Comparison of ENCODE assay signal across 8 cellular contexts in the genomic region with DNA sequence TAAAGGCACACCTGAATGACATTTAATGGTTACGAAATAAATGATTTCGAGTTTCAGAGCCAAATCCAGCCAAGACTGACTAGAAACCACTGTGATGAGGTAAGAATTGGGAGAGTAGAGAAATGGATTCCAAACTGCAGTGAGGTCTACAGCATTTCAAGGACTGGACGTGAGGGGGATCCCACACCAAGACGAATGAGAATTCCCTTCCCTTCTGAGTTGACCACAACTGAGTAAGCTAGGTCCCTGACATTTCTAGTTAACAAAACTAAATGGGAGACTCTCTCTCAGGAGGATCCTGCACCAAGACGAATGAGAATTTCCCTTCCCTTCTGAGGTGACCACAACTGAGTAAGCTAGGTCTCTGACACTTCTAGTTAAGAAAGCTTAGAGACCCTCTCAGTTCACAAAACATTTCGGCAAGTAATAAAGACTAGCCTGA. TPM values are rescaled to one million over a fixed set of nuclear protein-coding genes. Genes with fewer than 3 reads are reported as not detected.
DNase-seq lines count a peak whose midpoint lies in the region; ATAC-seq and TF ChIP-seq lines count a peak whose summit lies in the region.

No MANE protein-coding gene starts in this region.

- H3K27ac ChIP-seq in IMR-90 (ENCODE audit: insufficient read depth, low read length) (peak overlapping the region; percentile 95), right lobe of liver (peak overlapping the region; percentile 97 to 99 (median 98)), tibial artery (peak overlapping the region; percentile 86 to 97)

- H3K36me3 ChIP-seq in IMR-90 (ENCODE audit: control insufficient read depth, insufficient read depth, low read length) (peaks cover 7% of the 10 kb centered on the region), right lobe of liver (peaks cover 0 to 15% (median 5%) of the 10 kb centered on the region in 4 donors), tibial artery (peaks cover 0 to 6% (median 5%) of the 10 kb centered on the region in 3 donors)

- no peak for ATAC-seq in IMR-90 (ENCODE audit: low read depth)
- peak in 2 of 4 donors; percentile 5 to 6 for ATAC-seq in right lobe of liver
- ATAC-seq in HG03135 (IDR thresholded peaks at IDR 0.05; ENCODE audit: unreplicated experiment): no peak

- POLR2A ChIA-PET in IMR-90 (lab: Charles Lee; ENCODE audit: unreplicated experiment): no interaction called here

- H3K4me1 ChIP-seq in IMR-90 (ENCODE audit: control insufficient read depth, insufficient read depth, low read length) (peaks cover 6% of the 10 kb centered on the region; the same call in 1 of the 2 replicates), right lobe of liver (peaks cover 0 to 47% (median 6%) of the 10 kb centered on the region in 4 donors), tibial artery (peaks cover 0 to 46% (median 23%) of the 10 kb centered on the region in 4 donors)

- peak overlapping the region; percentile 61; the same call in 1 of the 2 replicates for H4K5ac ChIP-seq in IMR-90 (ENCODE audit: low read depth, low read length)

- peak overlapping the region; percentile 97 for H3K56ac ChIP-seq in IMR-90 (ENCODE audit: extremely low read depth, insufficient read depth, low read length)

- H3K9me3 Mint-ChIP-seq in Calu3 (ENCODE audit: low read depth, unreplicated experiment): no peaks in the 10 kb centered on the region

- peak overlapping the region in 1 of 2 experiments; percentile 14; a peak in 2 of 4 replicates for H4K8ac ChIP-seq in IMR-90 (ENCODE audit: low read depth in 2 of 2, low read length in 2 of 2)

- peaks cover 51% of the 10 kb centered on the region for H3K36me3 Mint-ChIP-seq in Calu3 (ENCODE audit: insufficient read depth, unreplicated experiment)

- H2BK5ac ChIP-seq in IMR-90 (ENCODE audit: low read depth, low read length, poor library complexity, severe bottlenecking): peak overlapping the region; percentile 85

- H3K27me3 Mint-ChIP-seq in Calu3 (ENCODE audit: unreplicated experiment): no peaks in the 10 kb centered on the region

- peak overlapping the region; percentile 86 for H3K23ac ChIP-seq in IMR-90 (ENCODE audit: low read depth, low read length)

- H2BK20ac ChIP-seq in IMR-90 (ENCODE audit: low read depth, low read length): no peak overlapping the region

- in situ Hi-C loops in IMR-90 (cut with MboI; ENCODE audit: low sequenced_read_pairs): no loop called here
- in situ Hi-C loops in astrocyte of the spinal cord (cut with HindIII; ENCODE audit: low sequenced_read_pairs): no loop called here

- peak overlapping the region; percentile 89 for H3K4me3 Mint-ChIP-seq in Calu3 (ENCODE audit: low read depth, unreplicated experiment)

- intact Hi-C loops in Calu3 (cut with micrococcal nuclease; ENCODE audit: unreplicated experiment) (loop anchor here (5.0 kb wide), 1 partner anchor 68 kb away; a partner anchor contains a TSS), IMR-90 (cut with micrococcal nuclease) (loop anchor here (5.0 kb wide), 1 partner anchor 362 kb away; a partner anchor contains a TSS), right lobe of liver (cut with DNase I) (loop anchor here in 1 of 2 donors (10.0 kb wide), 1 partner anchor 70 kb away; a partner anchor contains a TSS), tibial artery (cut with DNase I; ENCODE audit: low total_unique reads) (loop anchor here (5.0 to 10.0 kb wide), 3 partner anchors 68 to 190 kb away; a partner anchor contains a TSS)

- peak overlapping the region; percentile 77 for H3K14ac ChIP-seq in IMR-90 (replicated peaks; ENCODE audit: low read depth, low read length)

- no CpG with 5 or more reads among the region's 6 CpGs for WGBS in IMR-90 (ENCODE audit: extremely low coverage in 2 of 2, insufficient read length in 1 of 2), 2 experiments
- 7% methylated on average over 6 of the region's 6 CpGs for WGBS in right lobe of liver (ENCODE audit: insufficient coverage, low coverage, low lambda C conversion rate, missing lambda C conversion rate)

- peak overlapping the region; percentile 97 for H3K4me2 ChIP-seq in IMR-90 (ENCODE audit: low read depth, low read length)

- H2BK120ac ChIP-seq in IMR-90 (ENCODE audit: low read depth, low read length): peak overlapping the region; percentile 11; the same call in 1 of the 2 replicates

- H3K27me3 ChIP-seq in IMR-90 (ENCODE audit: control insufficient read depth, insufficient read depth, low read length) (no peaks in the 10 kb centered on the region), right lobe of liver (no peaks in the 10 kb centered on the region), tibial artery (no peaks in the 10 kb centered on the region)

- H4K20me1 ChIP-seq in IMR-90 (ENCODE audit: insufficient read depth, low read length): peaks cover 49% of the 10 kb centered on the region

- peak overlapping the region; percentile 37; the same call in 1 of the 2 replicates for H2AK5ac ChIP-seq in IMR-90 (ENCODE audit: low read depth, low read length)

- DNase-seq in Calu3: no peak
- peak; percentile 83 for DNase-seq in IMR-90
- DNase-seq in astrocyte of the spinal cord (ENCODE audit: low read depth, low spot score): peak; percentile 79
- no peak for DNase-seq in right lobe of liver
- no peak for DNase-seq in tibial artery
- no peak for DNase-seq in stimulated activated CD8-positive, alpha-beta memory T cell treated with anti-CD3 and anti-CD28 coated beads, Interleukin-4, amount 100 ng/mL, for 48 hours
- DNase-seq in activated CD8-positive, alpha-beta memory T cell treated with anti-CD3 and anti-CD28 coated beads for 24 hours: no peak

- TSS peak; percentile 27 for BruUV-seq in Calu3 (replicated peaks; lab: Mats Ljungman, UMichigan)
- TSS peak; percentile 30 for BruUV-seq in IMR-90 (replicated peaks; lab: Mats Ljungman, UMichigan)

- dilution Hi-C loops in IMR-90 (cut with HindIII; ENCODE audit: low sequenced_read_pairs, unreplicated experiment): no loop called here

- peak overlapping the region; percentile 66 for H3K18ac ChIP-seq in IMR-90 (ENCODE audit: low read depth, low read length)

- 0 out of 2 replicates have a peak overlapping the region, but pooled peaks have one; percentile 30 for H4K91ac ChIP-seq in IMR-90 (ENCODE audit: insufficient read depth, low read depth, low read length)

- H3K27ac Mint-ChIP-seq in Calu3 (ENCODE audit: unreplicated experiment): peak overlapping the region; percentile 87

- no peak overlapping the region for H2AFZ ChIP-seq in IMR-90 (replicated peaks; ENCODE audit: low read length, poor library complexity)

- H3K4me3 ChIP-seq in IMR-90 (ENCODE audit: insufficient read depth, low read depth, low read length) (peak overlapping the region; percentile 92), astrocyte of the spinal cord (ENCODE audit: low read depth, low read length) (peak overlapping the region; percentile 93), right lobe of liver (peak overlapping the region; percentile 68 to 90 (median 85)), tibial artery (peak overlapping the region; percentile 61 to 76)

- H3K79me1 ChIP-seq in IMR-90 (ENCODE audit: low read depth in 1 of 2, low read length in 2 of 2): peaks cover 9 to 35% of the 10 kb centered on the region in 2 experiments; a peak in 3 of 4 replicates

- CTCF ChIA-PET in Calu3 (lab: Charles Lee): no interaction called here
- CTCF ChIA-PET in IMR-90 (lab: Yijun Ruan, JAX): interaction anchor here (0.6 to 1.6 kb wide), 6 partner anchors 15 to 249 kb away, joined by 3 to 4 read pairs (median 3); no protein-coding TSS in a partner anchor

- peaks cover 27% of the 10 kb centered on the region for H3K4me1 Mint-ChIP-seq in Calu3 (ENCODE audit: low read depth, unreplicated experiment)

- peak; percentile 52 for TF ChIP-seq RAD21 in IMR-90 (IDR thresholded peaks at IDR 0.05; ENCODE audit: low read length)

- no peak for TF ChIP-seq POLR2A in IMR-90 (IDR thresholded peaks at IDR 0.05; ENCODE audit: low read depth, low read length)
- TF ChIP-seq POLR2A in right lobe of liver (IDR thresholded peaks at IDR 0.05): peak; percentile 48

- no peak overlapping the region for H2BK15ac ChIP-seq in IMR-90 (ENCODE audit: low read depth, low read length)

- no peaks in the 10 kb centered on the region for H3K9me3 ChIP-seq in IMR-90 (ENCODE audit: control insufficient read depth, insufficient read depth, low read length)
- H3K9me3 ChIP-seq in right lobe of liver: no peaks in the 10 kb centered on the region
- H3K9me3 ChIP-seq in tibial artery: no peaks in the 10 kb centered on the region

- peak overlapping the region; percentile 82; the same call in 1 of the 2 replicates for H3K4ac ChIP-seq in IMR-90 (ENCODE audit: low read depth, low read length)

- TF ChIP-seq CTCF in Calu3 (IDR thresholded peaks at IDR 0.05; ENCODE audit: unreplicated experiment): no peak
- TF ChIP-seq CTCF in IMR-90 (conservative IDR thresholded peaks at IDR 0.05; ENCODE audit: low read depth, low read length): peak; percentile 33
- peak; percentile 22 for TF ChIP-seq CTCF in astrocyte of the spinal cord (IDR thresholded peaks at IDR 0.05; ENCODE audit: low read depth, low read length)
- no peak for TF ChIP-seq CTCF in right lobe of liver (IDR thresholded peaks at IDR 0.05)
- no peak for TF ChIP-seq CTCF in tibial artery (IDR thresholded peaks at IDR 0.05)

- peak overlapping the region; percentile 97 for H3K9ac ChIP-seq in IMR-90 (ENCODE audit: low read depth, low read length)

- no peak overlapping the region for H2AK9ac ChIP-seq in IMR-90 (replicated peaks; ENCODE audit: low read depth, low read length, poor library complexity)

- no peaks in the 10 kb centered on the region; the same call in 1 of the 2 replicates for H3K9me1 ChIP-seq in IMR-90 (ENCODE audit: insufficient read depth, low read length)

TF ChIP-seq in IMR-90, 13 proteins besides CTCF, POLR2A, EP300 and RAD21 (continues in another document):
- TF ChIP-seq SMC3 (IDR thresholded peaks at IDR 0.05; ENCODE audit: low read depth, low read length) (peak; percentile 33), FOS (IDR thresholded peaks at IDR 0.05; ENCODE audit: low read depth, low read length) (no peak)

RNA-seq across cellular contexts. Expression of a gene that starts 1.6 kb away (rescaled TPM):
- 0.52 and 0.73 TPM in 2 replicates for total RNA-seq in Calu3 (2022)
- total RNA-seq in IMR-90 (2012; rRNA removed): under 0.01 and 0.56 TPM in 2 replicates
- 0.56 TPM in 1 of 2 replicates, not detected in the other for polyA plus RNA-seq in IMR-90 (2012; rRNA removed)
- not detected in 2 replicates for polyA plus RNA-seq in IMR-90 (2012; cell fraction: cytosol; rRNA removed)
- polyA plus RNA-seq in IMR-90 (2012; cell fraction: nucleus; rRNA removed; ENCODE audit: low replicate concordance): 0.42 TPM in 1 of 2 replicates, not detected in the other
- 1 to 10 TPM in 3 of 6 experiments, under 1 TPM in 3; 0.31 to 1.7 (median 0.92) TPM for total RNA-seq in right lobe of liver

RNA-seq across cellular contexts. Expression of a gene that starts 1.8 kb away (rescaled TPM):
- total RNA-seq in Calu3 (2022) (117 and 118 TPM in 2 replicates), IMR-90 (2012; rRNA removed) (30.8 and 36.4 TPM in 2 replicates), right lobe of liver (10 to 100 TPM; 44.5 to 85.0 (median 54.6) TPM)
- polyA plus RNA-seq in IMR-90 (2012; rRNA removed): 128 and 162 TPM in 2 replicates
- 130 and 137 TPM in 2 replicates for polyA plus RNA-seq in IMR-90 (2012; cell fraction: cytosol; rRNA removed)
- polyA plus RNA-seq in IMR-90 (2012; cell fraction: nucleus; rRNA removed; ENCODE audit: low replicate concordance): 27.7 and 58.0 TPM in 2 replicates

RNA-seq across cellular contexts. Expression of a gene that starts 25.5 kb away (rescaled TPM):
- total RNA-seq in Calu3 (2022): 33.6 TPM in 2 replicates
- total RNA-seq in IMR-90 (2012; rRNA removed): 30.3 and 45.3 TPM in 2 replicates
- polyA plus RNA-seq in IMR-90 (2012; rRNA removed): 27.2 and 28.4 TPM in 2 replicates
- 12.7 and 42.8 TPM in 2 replicates for polyA plus RNA-seq in IMR-90 (2012; cell fraction: cytosol; rRNA removed)
- polyA plus RNA-seq in IMR-90 (2012; cell fraction: nucleus; rRNA removed; ENCODE audit: low replicate concordance): 3.8 and 13.9 TPM in 2 replicates
- 10 to 100 TPM in 5 of 6 experiments, 1 to 10 TPM in 1; 8.6 to 29.7 (median 14.0) TPM for total RNA-seq in right lobe of liver

Comparison
In these comparisons a context has a peak if more than half of its experiments do, and no peak if none do; other contexts are left out.
1. DNase-seq: peak in IMR-90 (single experiment) and astrocyte of the spinal cord (single experiment); none in Calu3 (single experiment), right lobe of liver (0 of 3), tibial artery (0 of 2), stimulated activated CD8-positive, alpha-beta memory T cell treated with anti-CD3 and anti-CD28 coated beads, Interleukin-4, amount 100 ng/mL, for 48 hours (single experiment) and activated CD8-positive, alpha-beta memory T cell treated with anti-CD3 and anti-CD28 coated beads for 24 hours (single experiment).
2. CTCF ChIP-seq: peak in IMR-90 (single experiment) and astrocyte of the spinal cord (single experiment); none in Calu3 (single experiment), right lobe of liver (0 of 4) and tibial artery (0 of 2).
3. Peak in every context shown above with its lines, with median percentiles within 50 percentile points of each other: H3K27ac ChIP-seq and H3K4me3 ChIP-seq.